13 cellular contexts compared by ENCODE assay signal in genomic region chr4:76997454-76997853, GRCh38.
"Had no signal": no experiment of that assay in that cellular context is flagged by ENCODE, and none has a peak within 500 bp of the region (broad histone marks: within the 10 kb centered on the region; RNA-seq: fewer than 3 reads in every experiment).

No MANE protein-coding gene starts in this region.

- H3K27ac ChIP-seq: ascending aorta had no signal

- ATAC-seq: activated CD8-positive, alpha-beta T cell treated with anti-CD3 and anti-CD28 coated beads, Interleukin-2, amount 10 ng/mL, durations not matched to agents 7 days and 5 days; activated naive CD8-positive, alpha-beta T cell treated with anti-CD3 and anti-CD28 coated beads, Interleukin-2, amount 50 U/mL, for 24 hours had no signal

- H3K27me3 ChIP-seq: ascending aorta had no signal

- H3K9me3 ChIP-seq: ascending aorta had no signal

- H3K9me3 Mint-ChIP-seq: activated naive CD8-positive, alpha-beta T cell treated with anti-CD3 and anti-CD28 coated beads, Interleukin-2, amount 50 U/mL, for 24 hours had no signal

- H3K4me3 ChIP-seq: ascending aorta, skin epidermis had no signal

- H3K27ac Mint-ChIP-seq: activated CD8-positive, alpha-beta T cell treated with anti-CD3 and anti-CD28 coated beads, Interleukin-2, amount 10 ng/mL, durations not matched to agents 7 days and 5 days; activated naive CD8-positive, alpha-beta T cell treated with anti-CD3 and anti-CD28 coated beads, Interleukin-2, amount 50 U/mL, for 24 hours had no signal

- DNase-seq: activated CD4-positive, alpha-beta T cell treated with anti-CD3 and anti-CD28 coated beads for 4 hours; activated CD8-positive, alpha-beta memory T cell treated with anti-CD3 and anti-CD28 coated beads, Interleukin-2, amount 50 U/mL, for 48 hours; activated CD8-positive, alpha-beta T cell treated with anti-CD3 and anti-CD28 coated beads, Interleukin-2, amount 10 ng/mL, durations not matched to agents 7 days and 5 days; activated naive CD4-positive, alpha-beta T cell treated with Interleukin-2 at 50 U/mL for 16 hours; activated naive CD8-positive, alpha-beta T cell treated with anti-CD3 and anti-CD28 coated beads, Interleukin-2, amount 50 U/mL, for 24 hours; cortex of kidney; effector memory CD4-positive, alpha-beta T cell; erythroblast; retina; stimulated activated CD4-positive, alpha-beta T cell treated with anti-CD3 and anti-CD28 coated beads, Interleukin-4, amount 100 ng/mL, for 4 hours; T1000 had no signal

- H3K4me3 Mint-ChIP-seq: activated CD8-positive, alpha-beta T cell treated with anti-CD3 and anti-CD28 coated beads, Interleukin-2, amount 10 ng/mL, durations not matched to agents 7 days and 5 days; activated naive CD8-positive, alpha-beta T cell treated with anti-CD3 and anti-CD28 coated beads, Interleukin-2, amount 50 U/mL, for 24 hours had no signal

- H3K27me3 Mint-ChIP-seq: activated naive CD8-positive, alpha-beta T cell treated with anti-CD3 and anti-CD28 coated beads, Interleukin-2, amount 50 U/mL, for 24 hours had no signal
